ENCODE assay signal across 1 cellular context in genomic region chr13:99971576-99972189, GRCh38.
TF ChIP-seq lines count a peak whose summit lies in the region.

TSS of gene ZIC5 (minus strand) at chr13:99971767. CDS start at chr13:99971603, 164 bp downstream.

TF ChIP-seq in SK-N-SH treated with all-trans-retinoic acid at 6 μM for 48 hours, 23 proteins besides CTCF, POLR2A, EP300 and RAD21 (continued from another document):
- TF ChIP-seq, protein P1, sequence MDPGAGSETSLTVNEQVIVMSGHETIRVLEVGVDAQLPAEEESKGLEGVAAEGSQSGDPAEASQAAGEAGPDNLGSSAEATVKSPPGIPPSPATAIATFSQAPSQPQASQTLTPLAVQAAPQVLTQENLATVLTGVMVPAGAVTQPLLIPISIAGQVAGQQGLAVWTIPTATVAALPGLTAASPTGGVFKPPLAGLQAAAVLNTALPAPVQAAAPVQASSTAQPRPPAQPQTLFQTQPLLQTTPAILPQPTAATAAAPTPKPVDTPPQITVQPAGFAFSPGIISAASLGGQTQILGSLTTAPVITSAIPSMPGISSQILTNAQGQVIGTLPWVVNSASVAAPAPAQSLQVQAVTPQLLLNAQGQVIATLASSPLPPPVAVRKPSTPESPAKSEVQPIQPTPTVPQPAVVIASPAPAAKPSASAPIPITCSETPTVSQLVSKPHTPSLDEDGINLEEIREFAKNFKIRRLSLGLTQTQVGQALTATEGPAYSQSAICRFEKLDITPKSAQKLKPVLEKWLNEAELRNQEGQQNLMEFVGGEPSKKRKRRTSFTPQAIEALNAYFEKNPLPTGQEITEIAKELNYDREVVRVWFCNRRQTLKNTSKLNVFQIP (CRISPR knock-in tag; IDR thresholded peaks at IDR 0.05; ENCODE audit: borderline replicate concordance, low read depth), result no peak
- no peak for TF ChIP-seq SNAI2 (CRISPR knock-in tag; IDR thresholded peaks at IDR 0.05)
- TF ChIP-seq ARNTL (CRISPR knock-in tag; IDR thresholded peaks at IDR 0.05; ENCODE audit: borderline replicate concordance, low read depth), result no peak
- TF ChIP-seq TSHZ2 (CRISPR knock-in tag; IDR thresholded peaks at IDR 0.05), result no peak
- no peak for TF ChIP-seq PPARA (CRISPR knock-in tag; IDR thresholded peaks at IDR 0.05; ENCODE audit: borderline replicate concordance)
- TF ChIP-seq, protein P2, sequence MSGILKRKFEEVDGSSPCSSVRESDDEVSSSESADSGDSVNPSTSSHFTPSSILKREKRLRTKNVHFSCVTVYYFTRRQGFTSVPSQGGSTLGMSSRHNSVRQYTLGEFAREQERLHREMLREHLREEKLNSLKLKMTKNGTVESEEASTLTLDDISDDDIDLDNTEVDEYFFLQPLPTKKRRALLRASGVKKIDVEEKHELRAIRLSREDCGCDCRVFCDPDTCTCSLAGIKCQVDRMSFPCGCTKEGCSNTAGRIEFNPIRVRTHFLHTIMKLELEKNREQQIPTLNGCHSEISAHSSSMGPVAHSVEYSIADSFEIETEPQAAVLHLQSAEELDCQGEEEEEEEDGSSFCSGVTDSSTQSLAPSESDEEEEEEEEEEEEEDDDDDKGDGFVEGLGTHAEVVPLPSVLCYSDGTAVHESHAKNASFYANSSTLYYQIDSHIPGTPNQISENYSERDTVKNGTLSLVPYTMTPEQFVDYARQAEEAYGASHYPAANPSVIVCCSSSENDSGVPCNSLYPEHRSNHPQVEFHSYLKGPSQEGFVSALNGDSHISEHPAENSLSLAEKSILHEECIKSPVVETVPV (CRISPR knock-in tag; IDR thresholded peaks at IDR 0.05), result no peak
- TF ChIP-seq ZNF8 (CRISPR knock-in tag; IDR thresholded peaks at IDR 0.05), result no peak
